Comparison of ENCODE assay signal across 33 cellular contexts in the genomic region with DNA sequence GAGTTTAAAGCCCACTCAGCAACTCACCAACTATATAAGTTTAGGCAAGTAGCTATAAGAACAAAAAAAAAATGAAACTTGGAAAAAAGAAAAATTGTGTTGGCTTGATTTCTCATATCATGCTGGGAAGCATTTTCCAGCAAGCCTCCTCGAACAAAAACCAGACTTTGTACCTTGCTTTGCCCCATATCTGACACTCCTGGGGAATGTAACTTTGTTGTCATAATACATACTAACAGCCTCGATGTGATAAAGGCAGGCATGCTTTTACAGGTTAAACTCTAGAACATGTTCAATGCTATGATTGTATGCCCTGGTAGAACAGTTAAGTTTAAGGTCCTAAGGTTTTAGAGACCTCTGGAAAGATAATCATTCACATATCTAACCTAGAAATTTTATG. TPM values are rescaled to one million over a fixed set of nuclear protein-coding genes. Genes with fewer than 3 reads are reported as not detected.
"Had no signal": no experiment of that assay in that cellular context is flagged by ENCODE, and none has a peak within 500 bp of the region (broad histone marks: within the 10 kb centered on the region; RNA-seq: fewer than 3 reads in every experiment).

No MANE protein-coding gene starts in this region.

- H3K36me3 Mint-ChIP-seq: activated CD8-positive, alpha-beta memory T cell treated with anti-CD3 and anti-CD28 coated beads, Interleukin-2, amount 10 ng/mL, durations not matched to agents 7 days and 5 days; activated naive CD4-positive, alpha-beta T cell treated with anti-CD3 and anti-CD28 coated beads, Interleukin-2, amount 50 U/mL, for 24 hours; activated naive CD8-positive, alpha-beta T cell treated with anti-CD3 and anti-CD28 coated beads for 36 hours had no signal

- H3K27ac Mint-ChIP-seq: activated CD4-positive, alpha-beta T cell treated with anti-CD3 and anti-CD28 coated beads for 36 hours; activated CD4-positive, alpha-beta T cell treated with anti-CD3 and anti-CD28 coated beads, Interleukin-2, amount 10 ng/mL, durations not matched to agents 7 days and 5 days; activated CD8-positive, alpha-beta memory T cell treated with anti-CD3 and anti-CD28 coated beads, Interleukin-2, amount 10 ng/mL, durations not matched to agents 7 days and 5 days; activated CD8-positive, alpha-beta T cell treated with anti-CD3 and anti-CD28 coated beads, Interleukin-2, amount 10 ng/mL, durations not matched to agents 7 days and 5 days; activated naive CD4-positive, alpha-beta T cell treated with anti-CD3 and anti-CD28 coated beads for 36 hours; activated naive CD4-positive, alpha-beta T cell treated with anti-CD3 and anti-CD28 coated beads, Interleukin-2, amount 50 U/mL, for 24 hours; activated naive CD8-positive, alpha-beta T cell treated with anti-CD3 and anti-CD28 coated beads for 36 hours; activated naive CD8-positive, alpha-beta T cell treated with anti-CD3 and anti-CD28 coated beads, Interleukin-2, amount 50 U/mL, for 24 hours; activated T-helper 1 cell treated with anti-CD3 and anti-CD28 coated beads, Interleukin-12 subunit alpha, Interleukin-12 subunit beta, Interleukin-2, Interleukin-4 antibody, amounts not matched to agents 30 ng/mL and 10 ng/mL and 1 ng/mL, durations not matched to agents 14 hours and 24 hours and 36 hours; activated T-helper 2 cell treated with anti-CD3 and anti-CD28 coated beads, Interferon-gamma antibody, Interleukin-2, Interleukin-4, amounts not matched to agents 10 μg/mL and 5 μg/mL and 100 μg/mL, durations not matched to agents 14 hours and 24 hours and 36 hours; effector memory CD8-positive, alpha-beta T cell had no signal

- H3K4me3 Mint-ChIP-seq: activated CD4-positive, alpha-beta T cell treated with anti-CD3 and anti-CD28 coated beads for 36 hours; activated CD4-positive, alpha-beta T cell treated with anti-CD3 and anti-CD28 coated beads, Interleukin-2, amount 10 ng/mL, durations not matched to agents 7 days and 5 days; activated CD8-positive, alpha-beta memory T cell treated with anti-CD3 and anti-CD28 coated beads, Interleukin-2, amount 10 ng/mL, durations not matched to agents 7 days and 5 days; activated CD8-positive, alpha-beta T cell treated with anti-CD3 and anti-CD28 coated beads, Interleukin-2, amount 10 ng/mL, durations not matched to agents 7 days and 5 days; activated naive CD4-positive, alpha-beta T cell treated with anti-CD3 and anti-CD28 coated beads for 36 hours; activated naive CD4-positive, alpha-beta T cell treated with anti-CD3 and anti-CD28 coated beads, Interleukin-2, amount 50 U/mL, for 24 hours; activated naive CD8-positive, alpha-beta T cell treated with anti-CD3 and anti-CD28 coated beads for 36 hours; activated naive CD8-positive, alpha-beta T cell treated with anti-CD3 and anti-CD28 coated beads, Interleukin-2, amount 50 U/mL, for 24 hours; activated T-helper 1 cell treated with anti-CD3 and anti-CD28 coated beads, Interleukin-12 subunit alpha, Interleukin-12 subunit beta, Interleukin-2, Interleukin-4 antibody, amounts not matched to agents 30 ng/mL and 10 ng/mL and 1 ng/mL, durations not matched to agents 14 hours and 24 hours and 36 hours; effector memory CD8-positive, alpha-beta T cell had no signal

- H3K4me3 ChIP-seq: adrenal gland, body of pancreas, esophagus muscularis mucosa, gastrocnemius medialis had no signal

- H3K36me3 ChIP-seq: adrenal gland, esophagus muscularis mucosa, gastrocnemius medialis had no signal

- ATAC-seq: activated CD4-positive, alpha-beta T cell treated with anti-CD3 and anti-CD28 coated beads for 36 hours; activated CD8-positive, alpha-beta memory T cell treated with anti-CD3 and anti-CD28 coated beads, Interleukin-2, amount 10 ng/mL, durations not matched to agents 7 days and 5 days; activated CD8-positive, alpha-beta T cell treated with anti-CD3 and anti-CD28 coated beads, Interleukin-2, amount 10 ng/mL, durations not matched to agents 7 days and 5 days; activated naive CD8-positive, alpha-beta T cell treated with anti-CD3 and anti-CD28 coated beads, Interleukin-2, amount 50 U/mL, for 24 hours; body of pancreas; effector memory CD8-positive, alpha-beta T cell; foreskin keratinocyte; gastrocnemius medialis had no signal

- H3K9me3 ChIP-seq: adrenal gland, body of pancreas, esophagus muscularis mucosa, gastrocnemius medialis had no signal

- H3K27me3 ChIP-seq: adrenal gland, body of pancreas, gastrocnemius medialis had no signal

- H3K4me1 Mint-ChIP-seq: activated CD4-positive, alpha-beta T cell treated with anti-CD3 and anti-CD28 coated beads for 36 hours; activated naive CD4-positive, alpha-beta T cell treated with anti-CD3 and anti-CD28 coated beads, Interleukin-2, amount 50 U/mL, for 24 hours; activated naive CD8-positive, alpha-beta T cell treated with anti-CD3 and anti-CD28 coated beads for 36 hours; activated naive CD8-positive, alpha-beta T cell treated with anti-CD3 and anti-CD28 coated beads, Interleukin-2, amount 50 U/mL, for 24 hours had no signal

- DNase-seq: activated CD4-positive, alpha-beta T cell treated with anti-CD3 and anti-CD28 coated beads for 36 hours; activated CD4-positive, alpha-beta T cell treated with anti-CD3 and anti-CD28 coated beads, Interleukin-2, amount 10 ng/mL, durations not matched to agents 7 days and 5 days; activated CD4-positive, alpha-beta T cell treated with anti-CD3 and anti-CD28 coated beads, Interleukin-2, amount 50 U/mL, for 48 hours; activated CD4-positive, CD25-positive, alpha-beta regulatory T cell; activated CD4-positive, CD25-positive, alpha-beta regulatory T cell treated with anti-CD3 and anti-CD28 coated beads, Interleukin-2, amount 50 U/mL, for 72 hours; activated CD8-positive, alpha-beta memory T cell treated with anti-CD3 and anti-CD28 coated beads, Interleukin-2, amount 10 ng/mL, durations not matched to agents 7 days and 5 days; activated CD8-positive, alpha-beta memory T cell treated with anti-CD3 and anti-CD28 coated beads, Interleukin-2, amount 50 U/mL, for 4 hours; activated CD8-positive, alpha-beta T cell treated with anti-CD3 and anti-CD28 coated beads, Interleukin-2, amount 10 ng/mL, durations not matched to agents 7 days and 5 days; activated effector memory CD4-positive, alpha-beta T cell treated with anti-CD3 and anti-CD28 coated beads, Interleukin-2, amount 50 U/mL, for 16 hours; activated naive CD4-positive, alpha-beta T cell treated with anti-CD3 and anti-CD28 coated beads for 36 hours; activated naive CD8-positive, alpha-beta T cell treated with anti-CD3 and anti-CD28 coated beads for 36 hours; activated naive CD8-positive, alpha-beta T cell treated with anti-CD3 and anti-CD28 coated beads, Interleukin-2, amount 50 U/mL, for 24 hours; activated T-cell treated with anti-CD3 and anti-CD28 coated beads, Interleukin-2, amount 50 U/mL, for 1 hour; activated T-cell treated with anti-CD3 and anti-CD28 coated beads, Interleukin-2, amount 50 U/mL, for 48 hours; adrenal gland; amygdala; aorta; body of pancreas; caudate nucleus; cortex of kidney; dermis blood vessel endothelial cell; effector CD4-positive, alpha-beta T cell; effector memory CD8-positive, alpha-beta T cell; erythroblast; foreskin keratinocyte; gastrocnemius medialis; T-helper 2 cell had no signal

- H3K9me3 Mint-ChIP-seq: activated CD4-positive, alpha-beta T cell treated with anti-CD3 and anti-CD28 coated beads, Interleukin-2, amount 10 ng/mL, durations not matched to agents 7 days and 5 days; activated naive CD4-positive, alpha-beta T cell treated with anti-CD3 and anti-CD28 coated beads for 36 hours; activated naive CD4-positive, alpha-beta T cell treated with anti-CD3 and anti-CD28 coated beads, Interleukin-2, amount 50 U/mL, for 24 hours; activated naive CD8-positive, alpha-beta T cell treated with anti-CD3 and anti-CD28 coated beads for 36 hours; activated naive CD8-positive, alpha-beta T cell treated with anti-CD3 and anti-CD28 coated beads, Interleukin-2, amount 50 U/mL, for 24 hours; activated T-helper 1 cell treated with anti-CD3 and anti-CD28 coated beads, Interleukin-12 subunit alpha, Interleukin-12 subunit beta, Interleukin-2, Interleukin-4 antibody, amounts not matched to agents 30 ng/mL and 10 ng/mL and 1 ng/mL, durations not matched to agents 14 hours and 24 hours and 36 hours; activated T-helper 2 cell treated with anti-CD3 and anti-CD28 coated beads, Interferon-gamma antibody, Interleukin-2, Interleukin-4, amounts not matched to agents 10 μg/mL and 5 μg/mL and 100 μg/mL, durations not matched to agents 14 hours and 24 hours and 36 hours; effector memory CD8-positive, alpha-beta T cell had no signal

- H3K27ac ChIP-seq: adrenal gland, body of pancreas, esophagus muscularis mucosa, foreskin keratinocyte, gastrocnemius medialis had no signal

- H3K4me1 ChIP-seq: adrenal gland, body of pancreas, esophagus muscularis mucosa, foreskin keratinocyte, gastrocnemius medialis had no signal

RNA-seq across cellular contexts. Expression of gene CFAP43, which starts 11.6 kb away (rescaled TPM):
- total RNA-seq: activated CD4-positive, alpha-beta T cell treated with anti-CD3 and anti-CD28 coated beads, Interleukin-2, amount 10 ng/mL, durations not matched to agents 7 days and 5 days; activated CD8-positive, alpha-beta memory T cell treated with anti-CD3 and anti-CD28 coated beads for 36 hours; activated CD8-positive, alpha-beta memory T cell treated with anti-CD3 and anti-CD28 coated beads, Interleukin-2, amount 10 ng/mL, durations not matched to agents 7 days and 5 days; activated naive CD4-positive, alpha-beta T cell treated with anti-CD3 and anti-CD28 coated beads for 36 hours; activated naive CD8-positive, alpha-beta T cell treated with anti-CD3 and anti-CD28 coated beads for 36 hours; activated T-helper 1 cell treated with anti-CD3 and anti-CD28 coated beads, Interleukin-12 subunit alpha, Interleukin-12 subunit beta, Interleukin-2, Interleukin-4 antibody, amounts not matched to agents 30 ng/mL and 10 ng/mL and 1 ng/mL, durations not matched to agents 14 hours and 24 hours and 36 hours; dermis blood vessel endothelial cell; gastrocnemius medialis; T-helper 1 cell treated with Interleukin-12 subunit alpha and Interleukin-12 subunit beta and Interleukin-4 antibody, amounts not matched to agents 30 ng/mL and 1 ng/mL, for 36 hours had no signal
